ENCODE assay signal across 17 cellular contexts in genomic region chr10:129192344-129193128, GRCh38.
A peak's percentile ranks its signal among the peaks of the same experiment; 100 is the strongest.
DNase-seq lines count a peak whose midpoint lies in the region; ATAC-seq and TF ChIP-seq lines count a peak whose summit lies in the region.
"Had no signal": no experiment of that assay in that cellular context is flagged by ENCODE, and none has a peak within 500 bp of the region (broad histone marks: within the 10 kb centered on the region; RNA-seq: fewer than 3 reads in every experiment).

No MANE protein-coding gene starts in this region.

- H3K9me3 ChIP-seq in body of pancreas (no peaks in the 10 kb centered on the region), OCI-LY7 (ENCODE audit: low read length) (no peaks in the 10 kb centered on the region), MM.1S (replicated peaks; ENCODE audit: insufficient read depth, low read length) (no peaks in the 10 kb centered on the region)
- H3K9me3 ChIP-seq: A549, pancreas had no signal

- intact Hi-C loops in body of pancreas (cut with DNase I): no loop called here
- intact Hi-C loops in left ventricle myocardium superior (cut with micrococcal nuclease): no loop called here
- intact Hi-C loops in posterior vena cava (cut with DNase I): no loop called here
- intact Hi-C loops in OCI-LY7 (cut with micrococcal nuclease; ENCODE audit: unreplicated experiment): no loop called here

- 47 to 49% methylated on average over 11 of the region's 11 CpGs for WGBS in body of pancreas, 2 donors

- H4K20me1 ChIP-seq in OCI-LY7 (ENCODE audit: insufficient read depth, low read length): no peaks in the 10 kb centered on the region
- no peaks in the 10 kb centered on the region for H4K20me1 ChIP-seq in MM.1S (ENCODE audit: insufficient read depth, low read length)

- H3K36me3 ChIP-seq in body of pancreas (replicated peaks in 1 of 2; ENCODE audit: insufficient read depth in 1 of 2, low read depth in 2 of 2) (no peaks in the 10 kb centered on the region), OCI-LY7 (ENCODE audit: insufficient read depth, low read length) (no peaks in the 10 kb centered on the region), MM.1S (replicated peaks; ENCODE audit: insufficient read depth, low read length) (no peaks in the 10 kb centered on the region)
- H3K36me3 ChIP-seq: pancreas, spleen had no signal

- TF ChIP-seq CTCF in body of pancreas (IDR thresholded peaks at IDR 0.05) (no peak), OCI-LY7 (conservative IDR thresholded peaks at IDR 0.05; ENCODE audit: low read length) (no peak), MM.1S (IDR thresholded peaks at IDR 0.05; ENCODE audit: low read length) (no peak)

- ATAC-seq in body of pancreas (peak; percentile 35), left ventricle myocardium superior (peak; percentile 98)
- ATAC-seq: A549 had no signal

- H3K4me2 ChIP-seq in OCI-LY7 (ENCODE audit: low read length) (no peak overlapping the region), MM.1S (ENCODE audit: low read depth, low read length) (no peak overlapping the region)
- H3K4me2 ChIP-seq: A549 had no signal

- H3K27ac ChIP-seq in body of pancreas: no peak overlapping the region
- H3K27ac ChIP-seq in OCI-LY7 (ENCODE audit: low read depth, low read length, poor library complexity, severe bottlenecking): no peak overlapping the region
- no peak overlapping the region for H3K27ac ChIP-seq in MM.1S (ENCODE audit: low read length)
- H3K27ac ChIP-seq: A549, pancreas, spleen had no signal

- H2AFZ ChIP-seq in OCI-LY7 (ENCODE audit: low read length) (no peak overlapping the region), MM.1S (ENCODE audit: low read length) (no peak overlapping the region)

- no TSS peak for BruUV-seq in OCI-LY7 (replicated peaks; lab: Mats Ljungman, UMichigan)

- POLR2A ChIA-PET in OCI-LY7 (lab: Charles Lee): no interaction called here

- H3F3A ChIP-seq in MM.1S (ENCODE audit: insufficient read depth, low read length): no peaks in the 10 kb centered on the region

- H3K4me3 ChIP-seq in body of pancreas (no peak overlapping the region), OCI-LY7 (ENCODE audit: low read depth, low read length, poor library complexity, severe bottlenecking) (no peak overlapping the region), MM.1S (ENCODE audit: low read length) (no peak overlapping the region)
- H3K4me3 ChIP-seq: A549, pancreas, spleen had no signal

- no peaks in the 10 kb centered on the region for H3K9me2 ChIP-seq in OCI-LY7 (ENCODE audit: insufficient read depth, low read length)
- H3K9me2 ChIP-seq in MM.1S (replicated peaks; ENCODE audit: insufficient read depth, low read length): no peaks in the 10 kb centered on the region

- H3K4me1 ChIP-seq in body of pancreas: no peaks in the 10 kb centered on the region
- H3K4me1 ChIP-seq in OCI-LY7 (ENCODE audit: insufficient read depth, low read length, poor library complexity, severe bottlenecking): no peaks in the 10 kb centered on the region
- H3K4me1 ChIP-seq in MM.1S (ENCODE audit: low read length): no peaks in the 10 kb centered on the region
- H3K4me1 ChIP-seq: A549, pancreas had no signal

- DNase-seq in AG08395 (ENCODE audit: low spot score): peak; percentile 21
- peak in 3 of 4 donors; percentile 32 to 53 (median 33) for DNase-seq in body of pancreas
- peak; percentile 78 for DNase-seq in left ventricle myocardium superior
- peak; percentile 91 for DNase-seq in posterior vena cava (ENCODE audit: low spot score)
- DNase-seq in NK-92 treated with Interleukin-12 subunit alpha and Interleukin-12 subunit beta, amount 100 ng/mL, for 24 hours (lab: John Stamatoyannopoulos, UW): no peak
- DNase-seq in NCI-H1417 (lab: John Stamatoyannopoulos, UW): no peak
- DNase-seq in OCI-LY7 (ENCODE audit: low spot score): no peak
- no peak for DNase-seq in MM.1S
- DNase-seq: activated effector memory CD4-positive, alpha-beta T cell treated with anti-CD3 and anti-CD28 coated beads, Interleukin-2, amount 50 U/mL, for 16 hours; CD4-positive, alpha-beta T cell; DMS79; NCI-H1436; NCI-H345; SHP77 treated with DMSO at 0.1 percent for 48 hours; spleen had no signal

- no peak overlapping the region for H3K9ac ChIP-seq in MM.1S (ENCODE audit: low read length)

- TF ChIP-seq POLR2A in body of pancreas (IDR thresholded peaks at IDR 0.05): no peak

- CTCF ChIA-PET in OCI-LY7 (lab: Charles Lee; ENCODE audit: unreplicated experiment): no interaction called here

- H3K79me2 ChIP-seq in OCI-LY7 (ENCODE audit: insufficient read depth, low read depth, low read length) (no peaks in the 10 kb centered on the region), MM.1S (ENCODE audit: low read length) (no peaks in the 10 kb centered on the region)

- no peaks in the 10 kb centered on the region for H3K27me3 ChIP-seq in body of pancreas
- no peaks in the 10 kb centered on the region for H3K27me3 ChIP-seq in MM.1S (replicated peaks; ENCODE audit: insufficient read depth, low read length)

Comparison
In these comparisons a context has a peak if more than half of its experiments do, and no peak if none do; other contexts are left out.
1. DNase-seq: peak in AG08395 (single experiment), body of pancreas (3 of 4), left ventricle myocardium superior (single experiment) and posterior vena cava (single experiment); none in NK-92 treated with Interleukin-12 subunit alpha and Interleukin-12 subunit beta, amount 100 ng/mL, for 24 hours (single experiment), NCI-H1417 (0 of 3), OCI-LY7 (single experiment) and MM.1S (single experiment).